In the genomic region with DNA sequence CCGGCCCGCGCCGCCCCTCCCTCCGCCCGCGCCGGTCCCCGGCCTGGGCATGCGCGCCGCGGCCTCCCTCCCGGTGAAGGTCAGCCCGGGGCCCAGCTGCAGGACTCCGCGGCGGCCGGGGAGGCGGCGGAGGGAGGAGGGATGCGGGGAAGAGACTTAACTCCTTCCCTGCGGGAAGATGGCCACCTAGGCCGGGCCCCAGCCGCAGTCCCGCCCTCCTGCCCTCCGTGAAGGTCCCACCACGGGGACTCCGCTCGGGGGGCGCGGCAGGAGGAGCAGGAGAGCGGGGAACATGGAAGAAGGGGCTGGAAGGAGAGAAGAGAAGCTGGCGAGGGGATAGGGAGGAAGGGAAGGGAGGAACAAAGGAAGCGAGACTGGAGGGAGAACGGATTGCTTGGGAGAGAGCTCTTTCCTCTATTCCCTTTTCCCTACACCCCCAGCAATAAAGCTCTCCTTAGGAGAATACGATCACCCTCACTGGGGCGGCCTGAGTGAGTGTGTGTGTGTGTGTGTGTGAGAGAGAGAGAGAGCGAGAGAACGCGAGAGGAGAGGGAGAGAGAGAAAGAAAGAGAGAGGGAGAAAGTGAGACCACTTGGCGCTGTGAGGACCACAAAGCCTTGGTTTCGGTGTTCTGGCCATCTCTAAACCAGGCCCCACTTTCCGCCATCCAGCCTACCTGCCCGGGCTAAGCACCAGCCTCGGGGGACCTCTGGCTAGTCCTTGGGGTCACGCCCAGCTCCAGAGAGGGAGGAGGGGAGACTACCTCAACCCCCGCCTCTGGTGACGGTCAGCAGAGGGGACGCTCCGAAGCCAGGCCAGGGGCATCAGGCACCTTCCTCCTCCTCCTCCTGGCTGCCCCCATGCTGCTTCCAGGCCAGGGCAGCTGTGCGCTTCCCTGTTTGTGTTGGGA, we compare ENCODE assay signal across 8 cellular contexts. TPM values are rescaled to one million over a fixed set of nuclear protein-coding genes. Genes with fewer than 3 reads are reported as not detected.
A peak's percentile ranks its signal among the peaks of the same experiment; 100 is the strongest.
DNase-seq lines count a peak whose midpoint lies in the region; ATAC-seq and TF ChIP-seq lines count a peak whose summit lies in the region.

No MANE protein-coding gene starts in this region.

- intact Hi-C loops in lower lobe of right lung (cut with DNase I): no loop called here

- H3K27me3 ChIP-seq in GM23248 (replicated peaks; ENCODE audit: insufficient read depth) (peaks cover 4% of the 10 kb centered on the region), NT2/D1 (ENCODE audit: insufficient read depth, insufficient read length) (peaks cover 75% of the 10 kb centered on the region), lower lobe of right lung (ENCODE audit: low read depth) (peaks cover 11% of the 10 kb centered on the region)

- ATAC-seq in lower lobe of right lung: peak; percentile 67 to 68
- ATAC-seq in GM19467 (IDR thresholded peaks at IDR 0.05; ENCODE audit: unreplicated experiment): no peak

- peak overlapping the region; percentile 98 for H3K4me3 ChIP-seq in GM23248
- peak overlapping the region; percentile 61 for H3K4me3 ChIP-seq in NT2/D1 (ENCODE audit: insufficient read length, low read depth)
- peak overlapping the region; percentile 66 for H3K4me3 ChIP-seq in lower lobe of right lung

- H2AFZ ChIP-seq in GM23248: peak overlapping the region; percentile 93

- in situ Hi-C loops in GM23248 (cut with MboI): no loop called here

- H3K79me2 ChIP-seq in GM23248 (ENCODE audit: insufficient read depth): no peaks in the 10 kb centered on the region

- H3K4me1 ChIP-seq in GM23248 (ENCODE audit: insufficient read depth) (peaks cover 13% of the 10 kb centered on the region; the same call in 1 of the 2 replicates), NT2/D1 (ENCODE audit: insufficient read depth, insufficient read length) (peaks cover 20% of the 10 kb centered on the region), lower lobe of right lung (peaks cover 40% of the 10 kb centered on the region)

- DNase-seq in GM23248 (peak; percentile 84), NT2/D1 (ENCODE audit: low read depth, low spot score) (no peak), ecto neural progenitor cell (ENCODE audit: low spot score) (peak; percentile 85), lower lobe of right lung (peak; percentile 73), substantia nigra (lab: John Stamatoyannopoulos, UW) (peak in 44 of 49 donors; percentile 48 to 91 (median 74)), amniotic stem cell (lab: John Stamatoyannopoulos, UW) (no peak), cortex of kidney (lab: John Stamatoyannopoulos, UW) (no peak)

- no peaks in the 10 kb centered on the region; the same call in 1 of the 2 replicates for H3F3A ChIP-seq in GM23248 (ENCODE audit: insufficient read depth)

- peak overlapping the region; percentile 100 for H3K4me2 ChIP-seq in GM23248 (ENCODE audit: unreplicated experiment)

- TF ChIP-seq CTCF in lower lobe of right lung (IDR thresholded peaks at IDR 0.05): no peak

- H3K9ac ChIP-seq in GM23248 (peak overlapping the region; percentile 90), NT2/D1 (ENCODE audit: insufficient read length, low read depth) (peak overlapping the region; percentile 75)

- no peaks in the 10 kb centered on the region for H4K20me1 ChIP-seq in GM23248 (ENCODE audit: insufficient read depth)

- H3K36me3 ChIP-seq in GM23248 (ENCODE audit: low read depth): no peaks in the 10 kb centered on the region
- no peaks in the 10 kb centered on the region for H3K36me3 ChIP-seq in NT2/D1 (ENCODE audit: insufficient read depth, insufficient read length, low read length)
- no peaks in the 10 kb centered on the region for H3K36me3 ChIP-seq in lower lobe of right lung

- H3K9me3 ChIP-seq in GM23248 (ENCODE audit: low read depth) (no peaks in the 10 kb centered on the region), NT2/D1 (ENCODE audit: insufficient read depth, low read length) (no peaks in the 10 kb centered on the region), lower lobe of right lung (no peaks in the 10 kb centered on the region)

- WGBS in GM23248 (ENCODE audit: low coverage in 1 of 2, low lambda C conversion rate in 2 of 2, missing lambda C conversion rate in 2 of 2), 2 experiments: 5% methylated on average over 19 to 28 of the region's 52 CpGs

- H3K27ac ChIP-seq in GM23248 (peak overlapping the region; percentile 76), lower lobe of right lung (peak overlapping the region; percentile 77), substantia nigra (ENCODE audit: low read depth, low read length, poor library complexity, severe bottlenecking) (peak overlapping the region; percentile 88)

- no peaks in the 10 kb centered on the region for H3K9me2 ChIP-seq in GM23248 (ENCODE audit: insufficient read depth)

RNA-seq across cellular contexts. Expression of gene SMARCD3, which starts 3.7 kb away (rescaled TPM):
- total RNA-seq in GM23248 (2014; rRNA removed; shearing (Covaris generic)): 32.2 and 34.0 TPM in 2 replicates
- 19.8 and 22.4 TPM in 2 replicates for polyA plus RNA-seq in GM23248 (2016; fragmentation: Nextera tagmentation; extraction: Ambion mirVana)
- 53.1 TPM for total RNA-seq in lower lobe of right lung

RNA-seq across cellular contexts. Expression of gene CHPF2, which starts 19.9 kb away (rescaled TPM):
- 120 and 139 TPM in 2 replicates for total RNA-seq in GM23248 (2014; rRNA removed; shearing (Covaris generic))
- 48.0 and 51.3 TPM in 2 replicates for polyA plus RNA-seq in GM23248 (2016; fragmentation: Nextera tagmentation; extraction: Ambion mirVana)
- 34.7 TPM for total RNA-seq in lower lobe of right lung

RNA-seq across cellular contexts. Expression of gene ABCF2, which starts 25.2 kb away (rescaled TPM):
- 69.7 and 74.9 TPM in 2 replicates for total RNA-seq in GM23248 (2014; rRNA removed; shearing (Covaris generic))
- 40.7 and 40.9 TPM in 2 replicates for polyA plus RNA-seq in GM23248 (2016; fragmentation: Nextera tagmentation; extraction: Ambion mirVana)
- 23.3 TPM for total RNA-seq in lower lobe of right lung

RNA-seq across cellular contexts. Expression of gene H2BK1, which starts 41.9 kb away (rescaled TPM):
- total RNA-seq in GM23248 (2014; rRNA removed; shearing (Covaris generic)): not detected in 2 replicates
- polyA plus RNA-seq in GM23248 (2016; fragmentation: Nextera tagmentation; extraction: Ambion mirVana): not detected in 2 replicates
- not detected for total RNA-seq in lower lobe of right lung

Comparison
In these comparisons a context has a peak if more than half of its experiments do, and no peak if none do; other contexts are left out.
1. DNase-seq: peak in GM23248 (single experiment), ecto neural progenitor cell (single experiment), lower lobe of right lung (single experiment) and substantia nigra (44 of 49); none in NT2/D1 (single experiment), amniotic stem cell (single experiment) and cortex of kidney (single experiment).
2. Peak in every context shown above with its lines, with median percentiles within 50 percentile points of each other: H3K27ac ChIP-seq and H3K4me3 ChIP-seq.